ENCODE assay signal across 1 cellular context in genomic region chr14:20683125-20683895, GRCh38.
TF ChIP-seq lines count a peak whose summit lies in the region.

No MANE protein-coding gene starts in this region.

TF ChIP-seq in HepG2, 621 proteins besides CTCF, POLR2A, EP300 and RAD21 (continued from another document and continues in another):
- TF ChIP-seq ZNF576 (CRISPR knock-in tag; IDR thresholded peaks at IDR 0.05) (no peak; the same call in 1 of the 2 replicates), ZFY (CRISPR knock-in tag; IDR thresholded peaks at IDR 0.05) (0 out of 2 replicates have a peak, but pooled peaks have one; percentile 2), XBP1 (CRISPR knock-in tag; IDR thresholded peaks at IDR 0.05) (peak; percentile 55; the same call in 1 of the 2 replicates), SRSF1 (optimal IDR thresholded peaks at IDR 0.05; ENCODE audit: low read depth, low read length) (no peak), ZNF484 (CRISPR knock-in tag; IDR thresholded peaks at IDR 0.05; ENCODE audit: borderline replicate concordance, low read depth) (no peak), PHF5A (CRISPR knock-in tag; IDR thresholded peaks at IDR 0.05; ENCODE audit: low read depth, unreplicated experiment) (peak; percentile 20), AHR (CRISPR knock-in tag; IDR thresholded peaks at IDR 0.05) (peak; percentile 38; the same call in 1 of the 2 replicates), MBD4 (IDR thresholded peaks at IDR 0.05; ENCODE audit: borderline replicate concordance, low read length) (no peak), FOXM1 (CRISPR knock-in tag; IDR thresholded peaks at IDR 0.05) (no peak), HNRNPL (IDR thresholded peaks at IDR 0.05; ENCODE audit: low read depth, low read length) (no peak), ZNF546 (CRISPR knock-in tag; conservative IDR thresholded peaks at IDR 0.05) (no peak), REXO4 (CRISPR knock-in tag; IDR thresholded peaks at IDR 0.05; ENCODE audit: borderline replicate concordance) (no peak), ZNF749 (CRISPR knock-in tag; IDR thresholded peaks at IDR 0.05; ENCODE audit: borderline replicate concordance) (no peak), ZNF318 (CRISPR knock-in tag; IDR thresholded peaks at IDR 0.05) (no peak), ZFX (CRISPR knock-in tag; IDR thresholded peaks at IDR 0.05; ENCODE audit: low read depth) (no peak), ZSCAN21 (CRISPR knock-in tag; IDR thresholded peaks at IDR 0.05; ENCODE audit: borderline replicate concordance) (no peak; the same call in 1 of the 2 replicates), ZGPAT (CRISPR knock-in tag; IDR thresholded peaks at IDR 0.05) (no peak), ZKSCAN1 (IDR thresholded peaks at IDR 0.05; ENCODE audit: low read length) (no peak; the same call in 1 of the 2 replicates), FOXC1 (CRISPR knock-in tag; IDR thresholded peaks at IDR 0.05; ENCODE audit: borderline replicate concordance) (no peak), MIXL1 (CRISPR knock-in tag; IDR thresholded peaks at IDR 0.05) (peak; percentile 57; the same call in 1 of the 2 replicates), KLF6 (CRISPR knock-in tag; IDR thresholded peaks at IDR 0.05) (0 out of 2 replicates have a peak, but pooled peaks have one; percentile 72), SRF (IDR thresholded peaks at IDR 0.05; ENCODE audit: low read depth, low read length) (peak; percentile 40; the same call in 1 of the 2 replicates), CREB3 (CRISPR knock-in tag; IDR thresholded peaks at IDR 0.05) (no peak), ZFP36 (IDR thresholded peaks at IDR 0.05; ENCODE audit: borderline replicate concordance, low read depth, low read length, partially characterized antibody) (no peak), PRPF4 (IDR thresholded peaks at IDR 0.05; ENCODE audit: low read depth, low read length, poor library complexity, severe bottlenecking) (peak; percentile 77), KAT7 (CRISPR knock-in tag; IDR thresholded peaks at IDR 0.05; ENCODE audit: borderline replicate concordance) (no peak), GZF1 (CRISPR knock-in tag; IDR thresholded peaks at IDR 0.05) (peak; percentile 2; the same call in 1 of the 2 replicates), MED1 (CRISPR knock-in tag; IDR thresholded peaks at IDR 0.05) (peak; percentile 57; the same call in 1 of the 2 replicates), ASH2L (IDR thresholded peaks at IDR 0.05; ENCODE audit: insufficient read length, low read depth, low read length) (peak; percentile 3), LRRFIP1 (CRISPR knock-in tag; conservative IDR thresholded peaks at IDR 0.05) (no peak)
- TF ChIP-seq, protein P1, sequence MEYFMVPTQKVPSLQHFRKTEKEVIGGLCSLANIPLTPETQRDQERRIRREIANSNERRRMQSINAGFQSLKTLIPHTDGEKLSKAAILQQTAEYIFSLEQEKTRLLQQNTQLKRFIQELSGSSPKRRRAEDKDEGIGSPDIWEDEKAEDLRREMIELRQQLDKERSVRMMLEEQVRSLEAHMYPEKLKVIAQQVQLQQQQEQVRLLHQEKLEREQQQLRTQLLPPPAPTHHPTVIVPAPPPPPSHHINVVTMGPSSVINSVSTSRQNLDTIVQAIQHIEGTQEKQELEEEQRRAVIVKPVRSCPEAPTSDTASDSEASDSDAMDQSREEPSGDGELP (IDR thresholded peaks at IDR 0.05; ENCODE audit: borderline replicate concordance, low read depth): peak; percentile 90
- TF ChIP-seq, protein P2, sequence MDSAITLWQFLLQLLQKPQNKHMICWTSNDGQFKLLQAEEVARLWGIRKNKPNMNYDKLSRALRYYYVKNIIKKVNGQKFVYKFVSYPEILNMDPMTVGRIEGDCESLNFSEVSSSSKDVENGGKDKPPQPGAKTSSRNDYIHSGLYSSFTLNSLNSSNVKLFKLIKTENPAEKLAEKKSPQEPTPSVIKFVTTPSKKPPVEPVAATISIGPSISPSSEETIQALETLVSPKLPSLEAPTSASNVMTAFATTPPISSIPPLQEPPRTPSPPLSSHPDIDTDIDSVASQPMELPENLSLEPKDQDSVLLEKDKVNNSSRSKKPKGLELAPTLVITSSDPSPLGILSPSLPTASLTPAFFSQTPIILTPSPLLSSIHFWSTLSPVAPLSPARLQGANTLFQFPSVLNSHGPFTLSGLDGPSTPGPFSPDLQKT (CRISPR knock-in tag; IDR thresholded peaks at IDR 0.05; ENCODE audit: borderline replicate concordance): no peak
- TF ChIP-seq, protein P3, sequence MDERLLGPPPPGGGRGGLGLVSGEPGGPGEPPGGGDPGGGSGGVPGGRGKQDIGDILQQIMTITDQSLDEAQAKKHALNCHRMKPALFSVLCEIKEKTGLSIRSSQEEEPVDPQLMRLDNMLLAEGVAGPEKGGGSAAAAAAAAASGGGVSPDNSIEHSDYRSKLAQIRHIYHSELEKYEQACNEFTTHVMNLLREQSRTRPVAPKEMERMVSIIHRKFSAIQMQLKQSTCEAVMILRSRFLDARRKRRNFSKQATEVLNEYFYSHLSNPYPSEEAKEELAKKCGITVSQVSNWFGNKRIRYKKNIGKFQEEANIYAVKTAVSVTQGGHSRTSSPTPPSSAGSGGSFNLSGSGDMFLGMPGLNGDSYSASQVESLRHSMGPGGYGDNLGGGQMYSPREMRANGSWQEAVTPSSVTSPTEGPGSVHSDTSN (CRISPR knock-in tag; IDR thresholded peaks at IDR 0.05): no peak
- TF ChIP-seq, protein P4, sequence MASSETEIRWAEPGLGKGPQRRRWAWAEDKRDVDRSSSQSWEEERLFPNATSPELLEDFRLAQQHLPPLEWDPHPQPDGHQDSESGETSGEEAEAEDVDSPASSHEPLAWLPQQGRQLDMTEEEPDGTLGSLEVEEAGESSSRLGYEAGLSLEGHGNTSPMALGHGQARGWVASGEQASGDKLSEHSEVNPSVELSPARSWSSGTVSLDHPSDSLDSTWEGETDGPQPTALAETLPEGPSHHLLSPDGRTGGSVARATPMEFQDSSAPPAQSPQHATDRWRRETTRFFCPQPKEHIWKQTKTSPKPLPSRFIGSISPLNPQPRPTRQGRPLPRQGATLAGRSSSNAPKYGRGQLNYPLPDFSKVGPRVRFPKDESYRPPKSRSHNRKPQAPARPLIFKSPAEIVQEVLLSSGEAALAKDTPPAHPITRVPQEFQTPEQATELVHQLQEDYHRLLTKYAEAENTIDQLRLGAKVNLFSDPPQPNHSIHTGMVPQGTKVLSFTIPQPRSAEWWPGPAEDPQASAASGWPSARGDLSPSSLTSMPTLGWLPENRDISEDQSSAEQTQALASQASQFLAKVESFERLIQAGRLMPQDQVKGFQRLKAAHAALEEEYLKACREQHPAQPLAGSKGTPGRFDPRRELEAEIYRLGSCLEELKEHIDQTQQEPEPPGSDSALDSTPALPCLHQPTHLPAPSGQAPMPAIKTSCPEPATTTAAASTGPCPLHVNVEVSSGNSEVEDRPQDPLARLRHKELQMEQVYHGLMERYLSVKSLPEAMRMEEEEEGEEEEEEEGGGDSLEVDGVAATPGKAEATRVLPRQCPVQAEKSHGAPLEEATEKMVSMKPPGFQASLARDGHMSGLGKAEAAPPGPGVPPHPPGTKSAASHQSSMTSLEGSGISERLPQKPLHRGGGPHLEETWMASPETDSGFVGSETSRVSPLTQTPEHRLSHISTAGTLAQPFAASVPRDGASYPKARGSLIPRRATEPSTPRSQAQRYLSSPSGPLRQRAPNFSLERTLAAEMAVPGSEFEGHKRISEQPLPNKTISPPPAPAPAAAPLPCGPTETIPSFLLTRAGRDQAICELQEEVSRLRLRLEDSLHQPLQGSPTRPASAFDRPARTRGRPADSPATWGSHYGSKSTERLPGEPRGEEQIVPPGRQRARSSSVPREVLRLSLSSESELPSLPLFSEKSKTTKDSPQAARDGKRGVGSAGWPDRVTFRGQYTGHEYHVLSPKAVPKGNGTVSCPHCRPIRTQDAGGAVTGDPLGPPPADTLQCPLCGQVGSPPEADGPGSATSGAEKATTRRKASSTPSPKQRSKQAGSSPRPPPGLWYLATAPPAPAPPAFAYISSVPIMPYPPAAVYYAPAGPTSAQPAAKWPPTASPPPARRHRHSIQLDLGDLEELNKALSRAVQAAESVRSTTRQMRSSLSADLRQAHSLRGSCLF (CRISPR knock-in tag; IDR thresholded peaks at IDR 0.05; ENCODE audit: borderline replicate concordance): no peak; the same call in 1 of the 2 replicates
